12 cellular contexts compared by ENCODE assay signal in the genomic region with DNA sequence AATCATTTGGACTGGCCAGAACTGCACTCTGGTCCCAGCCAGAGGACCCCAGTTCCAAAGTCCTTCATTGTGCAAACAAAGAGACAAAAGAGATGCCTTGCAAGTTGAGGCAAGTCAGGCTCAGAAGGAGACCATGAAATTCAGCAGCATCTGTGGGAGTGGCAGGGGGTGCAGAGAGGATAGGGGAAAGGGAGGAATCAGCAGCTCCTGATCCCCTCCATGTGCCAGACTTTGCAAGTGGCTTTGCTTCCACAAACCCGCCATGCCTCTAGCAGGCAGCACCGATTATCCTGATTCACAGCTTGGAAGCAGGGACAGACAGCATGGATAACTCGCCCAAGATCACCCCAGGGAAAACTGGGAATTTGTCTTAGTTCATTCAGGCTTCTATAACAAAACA. TPM values are rescaled to one million over a fixed set of nuclear protein-coding genes. Genes with fewer than 3 reads are reported as not detected.
"Had no signal": no experiment of that assay in that cellular context is flagged by ENCODE, and none has a peak within 500 bp of the region (broad histone marks: within the 10 kb centered on the region; RNA-seq: fewer than 3 reads in every experiment).

No MANE protein-coding gene starts in this region.

- ATAC-seq: activated naive CD4-positive, alpha-beta T cell treated with anti-CD3 and anti-CD28 coated beads, Interleukin-2, amount 50 U/mL, for 72 hours had no signal

- H3K36me3 ChIP-seq: breast epithelium, stomach, thoracic aorta had no signal

- H3K27me3 ChIP-seq: breast epithelium, stomach had no signal

- H3K9me3 ChIP-seq: breast epithelium, stomach, thoracic aorta had no signal

- H3K9ac ChIP-seq: parathyroid adenoma had no signal

- H3K27ac ChIP-seq: thoracic aorta had no signal

- DNase-seq: activated CD4-positive, alpha-beta T cell treated with anti-CD3 and anti-CD28 coated beads, Interleukin-2, amount 50 U/mL, for 4 hours; activated T-cell treated with anti-CD3 and anti-CD28 coated beads, Interleukin-2, amount 50 U/mL, for 1 hour; endodermal cell; erythroblast; hypothalamus; stimulated activated CD4-positive, alpha-beta T cell treated with anti-CD3 and anti-CD28 coated beads, Interleukin-4, amount 100 ng/mL, for 4 hours; stomach had no signal

- H2AFZ ChIP-seq: parathyroid adenoma had no signal

- H3K4me1 ChIP-seq: breast epithelium had no signal

- H3K4me3 ChIP-seq: breast epithelium, stomach, thoracic aorta had no signal

RNA-seq across cellular contexts. Expression of a gene that starts 2.1 kb away (rescaled TPM):
- polyA plus RNA-seq: liver had no signal
